17 cellular contexts compared by ENCODE assay signal in the genomic region with DNA sequence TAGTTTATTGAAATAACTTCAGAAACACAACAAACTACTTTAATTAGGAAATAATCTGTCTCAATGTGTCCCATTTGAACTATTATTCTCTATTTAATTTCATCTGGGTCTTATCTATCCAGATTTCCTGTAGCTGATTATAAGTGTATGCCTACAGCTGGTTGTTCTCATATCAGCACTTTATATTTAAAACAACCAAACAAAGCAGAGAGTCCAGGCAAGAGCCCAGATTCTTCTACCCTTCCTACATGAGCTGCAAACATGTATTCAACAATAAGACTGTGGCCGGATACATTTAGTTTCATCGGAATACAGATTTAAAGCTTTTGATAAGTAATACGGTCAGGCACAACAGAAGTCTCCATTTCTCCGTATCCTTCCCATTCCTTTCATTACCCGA.
DNase-seq lines count a peak whose midpoint lies in the region; ATAC-seq, FAIRE-seq and TF ChIP-seq lines count a peak whose summit lies in the region.
"Had no signal": no experiment of that assay in that cellular context is flagged by ENCODE, and none has a peak within 500 bp of the region (broad histone marks: within the 10 kb centered on the region; RNA-seq: fewer than 3 reads in every experiment).

No MANE protein-coding gene starts in this region.

- no peaks in the 10 kb centered on the region for H4K20me1 ChIP-seq in mammary epithelial cell (ENCODE audit: insufficient read depth, low read length)
- H4K20me1 ChIP-seq in endothelial cell of umbilical vein (replicated peaks; ENCODE audit: control insufficient read depth, extremely low read depth, insufficient read depth, low read length) = no peaks in the 10 kb centered on the region

- no TSS peak for BruUV-seq in mammary epithelial cell (replicated peaks; lab: Mats Ljungman, UMichigan)
- BruUV-seq in endothelial cell of umbilical vein (replicated peaks; lab: Mats Ljungman, UMichigan) = no TSS peak

- H2AFZ ChIP-seq in mammary epithelial cell (ENCODE audit: low read depth, low read length) (peak overlapping the region; percentile 12), endothelial cell of umbilical vein (ENCODE audit: low read depth, low read length) (peak overlapping the region; percentile 44)

- no peaks in the 10 kb centered on the region for H3K9me3 ChIP-seq in mammary epithelial cell (replicated peaks; ENCODE audit: insufficient read depth, low read length)
- no peaks in the 10 kb centered on the region for H3K9me3 ChIP-seq in breast epithelium
- H3K9me3 ChIP-seq in endothelial cell of umbilical vein (replicated peaks; ENCODE audit: control insufficient read depth, insufficient read depth, low read length) = no peaks in the 10 kb centered on the region
- H3K9me3 ChIP-seq in psoas muscle = no peaks in the 10 kb centered on the region

- no peaks in the 10 kb centered on the region for H3K9me1 ChIP-seq in endothelial cell of umbilical vein (replicated peaks; ENCODE audit: control insufficient read depth, extremely low read depth, insufficient read depth, low read length)

- 100% methylated on average over 5 of the region's 5 CpGs for WGBS in mammary epithelial cell (ENCODE audit: low coverage, missing lambda C conversion rate)
- 40 to 49% (median 48%) methylated on average over 5 of the region's 5 CpGs for WGBS in psoas muscle, 3 donors

- H3K79me2 ChIP-seq in mammary epithelial cell (ENCODE audit: insufficient read depth, low read length) (no peaks in the 10 kb centered on the region), endothelial cell of umbilical vein (ENCODE audit: control insufficient read depth, insufficient read depth, low read length) (no peaks in the 10 kb centered on the region)

- no peak for ATAC-seq in psoas muscle
- no peak for ATAC-seq in GM18907 (IDR thresholded peaks at IDR 0.05; ENCODE audit: unreplicated experiment)
- ATAC-seq in Right ventricle myocardium superior (ENCODE audit: poor library complexity) = no peak
- ATAC-seq: K562 had no signal

- H3K27ac ChIP-seq in mammary epithelial cell (ENCODE audit: insufficient read depth, low read depth, low read length) (no peak overlapping the region), breast epithelium (no peak overlapping the region), endothelial cell of umbilical vein (ENCODE audit: insufficient read depth, low read depth, low read length) (no peak overlapping the region), psoas muscle (no peak overlapping the region)
- H3K27ac ChIP-seq: 22Rv1 had no signal

- H3K9ac ChIP-seq in mammary epithelial cell (ENCODE audit: insufficient read depth, low read length) (no peak overlapping the region), endothelial cell of umbilical vein (replicated peaks; ENCODE audit: extremely low read depth, insufficient read depth, low read length) (peak overlapping the region; percentile 37)

- in situ Hi-C loops in mammary epithelial cell (cut with MboI; ENCODE audit: low sequenced_read_pairs in 2 of 2) = loop anchor here (10.0 to 25.0 kb wide), 3 partner anchors 669 to 979 kb away; a partner anchor contains a TSS

- POLR2A ChIA-PET in endothelial cell of umbilical vein (lab: Charles Lee) = no interaction called here

- TF ChIP-seq CTCF in mammary epithelial cell (conservative IDR thresholded peaks at IDR 0.05 in 1 of 2, IDR thresholded peaks at IDR 0.05 in 1 of 2; ENCODE audit: extremely low read depth in 1 of 2, insufficient read depth in 1 of 2, low read depth in 1 of 2, low read length in 2 of 2) (no peak), breast epithelium (IDR thresholded peaks at IDR 0.05) (no peak), endothelial cell of umbilical vein (IDR thresholded peaks at IDR 0.05; ENCODE audit: extremely low read depth in 1 of 2, insufficient read depth in 1 of 2, low read depth in 1 of 2, low read length in 2 of 2) (no peak), psoas muscle (IDR thresholded peaks at IDR 0.05) (no peak)

- H3K4me1 ChIP-seq in mammary epithelial cell (ENCODE audit: insufficient read depth, low read length) (peaks cover 17% of the 10 kb centered on the region), breast epithelium (no peaks in the 10 kb centered on the region), endothelial cell of umbilical vein (ENCODE audit: control insufficient read depth, extremely low read depth, insufficient read depth, low read length) (peaks cover 3% of the 10 kb centered on the region), psoas muscle (no peaks in the 10 kb centered on the region)

- H3K4me3 ChIP-seq in mammary epithelial cell (replicated peaks in 1 of 3; ENCODE audit: insufficient read depth in 1 of 3, low read depth in 2 of 3, low read length in 3 of 3) (no peak overlapping the region), breast epithelium (no peak overlapping the region), endothelial cell of umbilical vein (replicated peaks in 1 of 3; ENCODE audit: insufficient read depth in 1 of 3, low read depth in 1 of 3, low read length in 3 of 3) (no peak overlapping the region), psoas muscle (no peak overlapping the region)
- H3K4me3 ChIP-seq: K562 had no signal

- H3K36me3 ChIP-seq in mammary epithelial cell (ENCODE audit: insufficient read depth, low read length) (no peaks in the 10 kb centered on the region), breast epithelium (no peaks in the 10 kb centered on the region), endothelial cell of umbilical vein (ENCODE audit: control insufficient read depth in 2 of 2, extremely low read depth in 1 of 2, insufficient read depth in 2 of 2, low read length in 2 of 2) (no peaks in the 10 kb centered on the region), psoas muscle (ENCODE audit: insufficient read depth in 1 of 2, low read depth in 1 of 2) (no peaks in the 10 kb centered on the region)

- CTCF ChIA-PET in mammary epithelial cell (lab: Charles Lee; ENCODE audit: low non-redundant PET) (no interaction called here), endothelial cell of umbilical vein (lab: Charles Lee) (interaction anchor here (0.7 to 5.9 kb wide), 6 partner anchors 17 to 975 kb away, joined by 3 to 202 read pairs (median 12); no protein-coding TSS in a partner anchor)

- intact Hi-C loops in mammary epithelial cell (cut with micrococcal nuclease) (loop anchor here (2.0 to 10.0 kb wide), 2 partner anchors 287 to 1129 kb away; no protein-coding TSS in a partner anchor), breast epithelium (cut with DNase I; ENCODE audit: low total_unique reads) (no loop called here), endothelial cell of umbilical vein (cut with micrococcal nuclease) (loop anchor here (2.0 to 10.0 kb wide), 2 partner anchors 449 to 1133 kb away; no protein-coding TSS in a partner anchor), psoas muscle (cut with DNase I) (loop anchor here in 1 of 2 donors (10.0 kb wide), 1 partner anchor 979 kb away; a partner anchor contains a TSS), Right ventricle myocardium superior (cut with DNase I) (no loop called here)

- dilution Hi-C loops in mammary epithelial cell (cut with HindIII; ENCODE audit: low sequenced_read_pairs) (no loop called here), endothelial cell of umbilical vein (cut with MboI; ENCODE audit: extremely low pct_ligation_motif_present, low sequenced_read_pairs) (no loop called here)

- H3K27me3 ChIP-seq in mammary epithelial cell (ENCODE audit: insufficient read depth, low read length) (no peaks in the 10 kb centered on the region), breast epithelium (no peaks in the 10 kb centered on the region), endothelial cell of umbilical vein (ENCODE audit: control insufficient read depth in 2 of 2, insufficient read depth in 2 of 2, low read length in 2 of 2) (no peaks in the 10 kb centered on the region), psoas muscle (ENCODE audit: insufficient read depth in 3 of 3, low read length in 2 of 3) (no peaks in the 10 kb centered on the region)

- H3K4me2 ChIP-seq in mammary epithelial cell (ENCODE audit: insufficient read depth, low read depth, low read length) (no peak overlapping the region), endothelial cell of umbilical vein (ENCODE audit: insufficient read depth, low read length) (no peak overlapping the region)

- DNase-seq in mammary epithelial cell (no peak), breast epithelium (ENCODE audit: low spot score in 2 of 2) (no peak), endothelial cell of umbilical vein (ENCODE audit: low read depth, low spot score) (peak; percentile 49), left kidney (ENCODE audit: low read depth, low spot score) (peak; percentile 5), psoas muscle (no peak), H54 (ENCODE audit: insufficient read length, low spot score) (no peak), Right ventricle myocardium superior (no peak)
- DNase-seq: Calu3; CD4-positive, alpha-beta memory T cell; DMS53; NCI-H1436; NCI-H2029; NCI-H2171; NCI-H446 had no signal

- FAIRE-seq in endothelial cell of umbilical vein (lab: Jason Lieb, UNC) = no peak
- FAIRE-seq in H54 (lab: Jason Lieb, UNC) = no peak
- FAIRE-seq: K562 had no signal

- no peak for TF ChIP-seq POLR2A in breast epithelium (IDR thresholded peaks at IDR 0.05)
- TF ChIP-seq POLR2A in endothelial cell of umbilical vein (IDR thresholded peaks at IDR 0.05; ENCODE audit: low read depth, low read length) = no peak
- no peak for TF ChIP-seq POLR2A in H54 (IDR thresholded peaks at IDR 0.05; ENCODE audit: low read depth, low read length)

TF ChIP-seq in endothelial cell of umbilical vein, 7 proteins besides CTCF, POLR2A, EP300 and RAD21:
- TF ChIP-seq, protein P1, sequence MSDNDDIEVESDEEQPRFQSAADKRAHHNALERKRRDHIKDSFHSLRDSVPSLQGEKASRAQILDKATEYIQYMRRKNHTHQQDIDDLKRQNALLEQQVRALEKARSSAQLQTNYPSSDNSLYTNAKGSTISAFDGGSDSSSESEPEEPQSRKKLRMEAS (IDR thresholded peaks at IDR 0.05; ENCODE audit: insufficient read depth, insufficient read length) = no peak
- no peak for TF ChIP-seq GATA2 (IDR thresholded peaks at IDR 0.05; ENCODE audit: insufficient read depth, insufficient read length, low read depth, low read length)
- no peak for TF ChIP-seq MYC (IDR thresholded peaks at IDR 0.05; ENCODE audit: low read depth, low read length)
- TF ChIP-seq POLR2AphosphoS5 (IDR thresholded peaks at IDR 0.05; ENCODE audit: insufficient read depth, low read depth, low read length) = no peak
- no peak for TF ChIP-seq EZH2 (IDR thresholded peaks at IDR 0.05; ENCODE audit: borderline replicate concordance, low read depth, low read length, severe bottlenecking)
- no peak for TF ChIP-seq JUN (IDR thresholded peaks at IDR 0.05; ENCODE audit: borderline replicate concordance, insufficient read depth, insufficient read length, low read depth)
- no peak for TF ChIP-seq FOS (IDR thresholded peaks at IDR 0.05; ENCODE audit: borderline replicate concordance, insufficient read depth, low read length)

Comparison
In these comparisons a context has a peak if more than half of its experiments do, and no peak if none do; other contexts are left out.
1. intact Hi-C loops: an anchor here in mammary epithelial cell (2.0 to 10.0 kb wide) and endothelial cell of umbilical vein (2.0 to 10.0 kb wide); none called in breast epithelium and Right ventricle myocardium superior.
2. DNase-seq: peak in endothelial cell of umbilical vein (single experiment) and left kidney (single experiment); none in mammary epithelial cell (single experiment), breast epithelium (0 of 2), psoas muscle (0 of 2), H54 (single experiment) and Right ventricle myocardium superior (single experiment).